In genomic region chr5:90783460-90784333, GRCh38 we compare ENCODE assay signal across 1 cellular context.
TF ChIP-seq lines count a peak whose summit lies in the region.

No MANE protein-coding gene starts in this region.

TF ChIP-seq in HEK293, 187 proteins besides CTCF, POLR2A, EP300 and RAD21 (continued from another document):
- TF ChIP-seq, protein P1, sequence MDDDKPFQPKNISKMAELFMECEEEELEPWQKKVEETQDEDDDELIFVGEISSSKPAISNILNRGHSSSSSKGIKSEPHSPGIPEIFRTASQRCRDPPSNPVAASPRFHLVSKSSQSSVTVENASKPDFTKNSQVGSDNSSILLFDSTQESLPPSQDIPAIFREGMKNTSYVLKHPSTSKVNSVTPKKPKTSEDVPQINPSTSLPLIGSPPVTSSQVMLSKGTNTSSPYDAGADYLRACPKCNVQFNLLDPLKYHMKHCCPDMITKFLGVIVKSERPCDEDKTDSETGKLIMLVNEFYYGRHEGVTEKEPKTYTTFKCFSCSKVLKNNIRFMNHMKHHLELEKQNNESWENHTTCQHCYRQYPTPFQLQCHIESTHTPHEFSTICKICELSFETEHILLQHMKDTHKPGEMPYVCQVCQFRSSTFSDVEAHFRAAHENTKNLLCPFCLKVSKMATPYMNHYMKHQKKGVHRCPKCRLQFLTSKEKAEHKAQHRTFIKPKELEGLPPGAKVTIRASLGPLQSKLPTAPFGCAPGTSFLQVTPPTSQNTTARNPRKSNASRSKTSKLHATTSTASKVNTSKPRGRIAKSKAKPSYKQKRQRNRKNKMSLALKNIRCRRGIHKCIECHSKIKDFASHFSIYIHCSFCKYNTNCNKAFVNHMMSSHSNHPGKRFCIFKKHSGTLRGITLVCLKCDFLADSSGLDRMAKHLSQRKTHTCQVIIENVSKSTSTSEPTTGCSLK (tag by site-specific recombination; IDR thresholded peaks at IDR 0.05) = no peak
- TF ChIP-seq ZNF621 (tag by site-specific recombination; IDR thresholded peaks at IDR 0.05) (no peak), ZNF610 (tag by site-specific recombination; IDR thresholded peaks at IDR 0.05; ENCODE audit: borderline replicate concordance) (no peak), IKZF3 (tag by site-specific recombination; IDR thresholded peaks at IDR 0.05) (0 out of 2 replicates have a peak, but pooled peaks have one; percentile 50), ZNF670 (tag by site-specific recombination; IDR thresholded peaks at IDR 0.05; ENCODE audit: low read depth) (no peak), ZNF549 (tag by site-specific recombination; IDR thresholded peaks at IDR 0.05) (no peak), ZNF530 (tag by site-specific recombination; IDR thresholded peaks at IDR 0.05; ENCODE audit: low read depth) (no peak), ZNF561 (tag by site-specific recombination; IDR thresholded peaks at IDR 0.05; ENCODE audit: borderline replicate concordance) (no peak), ZSCAN16 (tag by site-specific recombination; IDR thresholded peaks at IDR 0.05) (no peak), ZNF423 (tag by site-specific recombination; IDR thresholded peaks at IDR 0.05) (no peak), OSR2 (tag by site-specific recombination; IDR thresholded peaks at IDR 0.05) (peak; percentile 40; the same call in 1 of the 2 replicates), ZBTB17 (tag by site-specific recombination; IDR thresholded peaks at IDR 0.05) (no peak)
- TF ChIP-seq, protein P2, sequence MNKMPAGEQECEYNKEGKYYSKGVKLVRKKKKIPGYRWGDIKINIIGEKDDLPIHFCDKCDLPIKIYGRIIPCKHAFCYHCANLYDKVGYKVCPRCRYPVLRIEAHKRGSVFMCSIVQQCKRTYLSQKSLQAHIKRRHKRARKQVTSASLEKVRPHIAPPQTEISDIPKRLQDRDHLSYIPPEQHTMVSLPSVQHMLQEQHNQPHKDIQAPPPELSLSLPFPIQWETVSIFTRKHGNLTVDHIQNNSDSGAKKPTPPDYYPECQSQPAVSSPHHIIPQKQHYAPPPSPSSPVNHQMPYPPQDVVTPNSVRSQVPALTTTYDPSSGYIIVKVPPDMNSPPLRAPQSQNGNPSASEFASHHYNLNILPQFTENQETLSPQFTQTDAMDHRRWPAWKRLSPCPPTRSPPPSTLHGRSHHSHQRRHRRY (tag by site-specific recombination; IDR thresholded peaks at IDR 0.05) = no peak
